In the genomic region with DNA sequence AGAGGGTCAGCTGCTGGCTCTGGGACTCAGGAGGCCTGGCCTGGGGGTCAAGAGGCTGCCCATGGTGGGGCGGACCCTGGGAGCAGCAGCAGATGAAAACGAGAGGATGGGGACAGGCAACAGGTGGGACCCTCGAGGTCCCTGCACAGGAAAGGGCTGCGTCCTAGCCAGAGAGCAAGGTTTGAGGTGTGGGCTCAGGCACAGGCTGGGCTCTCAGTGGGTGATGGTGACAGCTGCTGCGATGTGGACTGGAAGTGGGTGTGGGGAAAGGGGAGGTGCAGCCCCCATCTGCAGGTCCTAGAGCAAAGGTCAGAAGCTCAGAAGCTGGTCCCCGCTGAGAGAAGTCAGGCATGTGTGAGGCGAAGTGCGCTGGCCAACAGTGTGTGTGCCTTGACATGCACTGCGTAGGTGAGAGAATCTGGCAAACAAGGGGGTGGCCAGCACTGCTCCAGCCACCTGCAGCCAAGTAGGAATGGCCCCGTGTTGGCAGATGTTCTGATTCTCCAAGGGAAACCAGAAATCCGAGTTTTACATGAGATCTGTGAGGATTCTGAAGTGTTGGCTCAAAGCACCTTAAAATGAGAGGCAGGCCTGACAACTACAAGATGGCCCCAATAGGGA, we compare ENCODE assay signal across 17 cellular contexts.
DNase-seq lines count a peak whose midpoint lies in the region; ATAC-seq and TF ChIP-seq lines count a peak whose summit lies in the region.
"Had no signal": no experiment of that assay in that cellular context is flagged by ENCODE, and none has a peak within 500 bp of the region (broad histone marks: within the 10 kb centered on the region; RNA-seq: fewer than 3 reads in every experiment).

No MANE protein-coding gene starts in this region.

- no peaks in the 10 kb centered on the region for H3K79me1 ChIP-seq in mesendoderm (ENCODE audit: low read length)

- no CpG with 5 or more reads among the region's 11 CpGs for WGBS in mesendoderm (ENCODE audit: extremely low coverage, insufficient coverage, low lambda C conversion rate)

- no peak overlapping the region for H2BK5ac ChIP-seq in mesendoderm (ENCODE audit: low read length)

- ATAC-seq in omental fat pad (ENCODE audit: low FRiP score) = peak; percentile 28
- no peak for ATAC-seq in HG02678 (IDR thresholded peaks at IDR 0.05; ENCODE audit: unreplicated experiment)
- ATAC-seq: GM12878 had no signal

- H3K56ac ChIP-seq in mesendoderm (ENCODE audit: low read length) = no peak overlapping the region

- no peak overlapping the region for H3K18ac ChIP-seq in mesendoderm (ENCODE audit: low read length)

- intact Hi-C loops in left ventricle myocardium inferior (cut with micrococcal nuclease) (no loop called here), posterior cingulate gyrus (cut with DNase I) (no loop called here)

- H3K9me3 ChIP-seq in cardiac muscle cell (ENCODE audit: low read depth) (no peaks in the 10 kb centered on the region), left ventricle myocardium inferior (replicated peaks) (peaks cover 15% of the 10 kb centered on the region)

- H3K4me3 ChIP-seq in cardiac muscle cell (no peak overlapping the region), left ventricle myocardium inferior (no peak overlapping the region), mesendoderm (ENCODE audit: low read length) (no peak overlapping the region)
- H3K4me3 ChIP-seq: GM12878, GM23248 had no signal

- H2BK15ac ChIP-seq in mesendoderm (replicated peaks; ENCODE audit: low read depth) = no peak overlapping the region

- DNase-seq in cardiac muscle cell (ENCODE audit: low read depth in 1 of 2, low spot score in 1 of 2) = no peak
- DNase-seq in left ventricle myocardium inferior = no peak
- DNase-seq in mesendoderm = no peak
- DNase-seq in omental fat pad (ENCODE audit: low spot score) = no peak
- DNase-seq in posterior cingulate gyrus = no peak
- DNase-seq in COR-L47 (lab: John Stamatoyannopoulos, UW) = no peak
- DNase-seq in HEK293T (ENCODE audit: extremely low spot score) = no peak
- DNase-seq: 8988T; AML-193; C1 segment of cervical spinal cord; CD4-positive, alpha-beta T cell; DMS79; GM23248; H7; HFFc6 had no signal

- H3K4me2 ChIP-seq in mesendoderm (ENCODE audit: low read length) = no peak overlapping the region

- H4K5ac ChIP-seq in mesendoderm (ENCODE audit: low read length) = no peak overlapping the region

- CTCF ChIA-PET in HEK293T (lab: Yijun Ruan, JAX) = no interaction called here

- no peaks in the 10 kb centered on the region for H3K79me2 ChIP-seq in mesendoderm (ENCODE audit: control insufficient read depth, insufficient read depth, low read length)

- H3K4ac ChIP-seq in mesendoderm (ENCODE audit: low read depth, low read length) = no peak overlapping the region

- TF ChIP-seq CTCF in cardiac muscle cell (IDR thresholded peaks at IDR 0.05; ENCODE audit: low read depth, low read length) (no peak), left ventricle myocardium inferior (IDR thresholded peaks at IDR 0.05; ENCODE audit: borderline replicate concordance) (no peak), omental fat pad (IDR thresholded peaks at IDR 0.05) (no peak)

- no peaks in the 10 kb centered on the region for H3K27me3 ChIP-seq in cardiac muscle cell
- H3K27me3 ChIP-seq in left ventricle myocardium inferior (ENCODE audit: low read depth) = no peaks in the 10 kb centered on the region
- no peaks in the 10 kb centered on the region for H3K27me3 ChIP-seq in mesendoderm (ENCODE audit: insufficient read depth, low read length, poor library complexity)

- H3K36me3 ChIP-seq in cardiac muscle cell (no peaks in the 10 kb centered on the region), left ventricle myocardium inferior (no peaks in the 10 kb centered on the region), mesendoderm (ENCODE audit: control insufficient read depth, insufficient read depth, low read length) (no peaks in the 10 kb centered on the region)

- H2BK120ac ChIP-seq in mesendoderm (ENCODE audit: low read depth, low read length) = no peak overlapping the region

- H3K27ac ChIP-seq in cardiac muscle cell (peak overlapping the region; percentile 14), left ventricle myocardium inferior (replicated peaks) (no peak overlapping the region), mesendoderm (ENCODE audit: low read depth, low read length) (no peak overlapping the region)
- H3K27ac ChIP-seq: GM23248 had no signal

- peak overlapping the region; percentile 24 for H3K23ac ChIP-seq in mesendoderm (ENCODE audit: low read length)

- POLR2A ChIA-PET in HEK293T (lab: Yijun Ruan, JAX) = no interaction called here

- H4K8ac ChIP-seq in mesendoderm (ENCODE audit: low read depth, low read length) = no peak overlapping the region

- no peak overlapping the region for H2AK5ac ChIP-seq in mesendoderm (ENCODE audit: low read length)

- H3K4me1 ChIP-seq in cardiac muscle cell (ENCODE audit: low read depth) (peaks cover 8% of the 10 kb centered on the region), left ventricle myocardium inferior (peaks cover 9% of the 10 kb centered on the region), mesendoderm (ENCODE audit: control insufficient read depth, low read depth, low read length) (no peaks in the 10 kb centered on the region)

- no peak overlapping the region for H3K9ac ChIP-seq in mesendoderm (ENCODE audit: low read length)
- H3K9ac ChIP-seq: GM23248 had no signal

TF ChIP-seq in HEK293T, 16 proteins besides CTCF, POLR2A, EP300 and RAD21:
- TF ChIP-seq L3MBTL2 (conservative IDR thresholded peaks at IDR 0.05) (no peak), HDGF (IDR thresholded peaks at IDR 0.05; ENCODE audit: borderline replicate concordance) (no peak)
TF ChIP-seq in HEK293T: peak in this region for 0.
